ENCODE assay signal across 8 cellular contexts in genomic region chr3:4466783-4467521, GRCh38. TPM values are rescaled to one million over a fixed set of nuclear protein-coding genes. Genes with fewer than 3 reads are reported as not detected.
DNase-seq lines count a peak whose midpoint lies in the region; ATAC-seq and TF ChIP-seq lines count a peak whose summit lies in the region.

Gene SUMF1, minus strand, starts transcription at chr3:4467269. Its CDS starts 24 bp downstream, at chr3:4467245.

- peak; percentile 100 for ATAC-seq in GM18868 (IDR thresholded peaks at IDR 0.05; ENCODE audit: unreplicated experiment)
- peak; percentile 99 for ATAC-seq in HG03103 (IDR thresholded peaks at IDR 0.05; ENCODE audit: low read depth, unreplicated experiment)
- ATAC-seq in left lobe of liver: peak; percentile 97

- H3K4me3 ChIP-seq in AG09309 (ENCODE audit: control insufficient read depth, low read depth, low read length): peak within 1 kb of the TSS; percentile 98

- TF ChIP-seq CTCF in AG09309 (IDR thresholded peaks at IDR 0.05; ENCODE audit: control insufficient read depth, insufficient read depth, low read depth, low read length, missing control alignments): no peak

- DNase-seq in AG09309 (ENCODE audit: low read depth): no peak
- DNase-seq in NCI-H446 treated with DMSO at 0.1 percent for 48 hours (lab: John Stamatoyannopoulos, UW): peak; percentile 5
- peak; percentile 63 for DNase-seq in activated CD4-positive, alpha-beta T cell treated with anti-CD3 and anti-CD28 coated beads, Interleukin-2, amount 50 U/mL, for 1 hour
- DNase-seq in dedifferentiated amniotic fluid mesenchymal stem cell (ENCODE audit: extremely low spot score): peak; percentile 52
- DNase-seq in left lobe of liver (ENCODE audit: low spot score): peak; percentile 88
- peak; percentile 75 for DNase-seq in stimulated activated CD4-positive, alpha-beta T cell treated with anti-CD3 and anti-CD28 coated beads, Interleukin-1b, Interleukin-23, amount 100 ng/mL, for 48 hours

RNA-seq across cellular contexts. Expression of gene SUMF1, which starts in this region (rescaled TPM):
- total RNA-seq in left lobe of liver: 21.7 TPM
